In the genomic region with DNA sequence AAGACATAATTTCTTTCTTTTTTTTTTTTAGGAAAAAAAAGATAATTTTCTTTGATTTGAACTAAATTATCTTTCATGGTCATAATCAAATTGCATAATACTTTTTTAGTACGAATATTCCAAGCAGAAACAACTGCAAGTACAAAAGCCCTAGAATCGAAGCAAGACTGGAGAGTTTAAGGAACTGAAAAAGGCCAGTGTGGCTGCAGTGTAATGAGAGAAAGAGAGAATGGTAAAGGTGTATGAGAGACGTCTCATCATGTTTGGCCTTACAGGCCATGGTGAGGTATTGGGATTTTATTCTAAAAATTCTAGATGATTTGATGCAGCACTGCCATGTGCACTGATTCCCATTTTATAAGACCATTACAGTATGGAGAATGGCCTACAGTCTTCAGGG, we compare ENCODE assay signal across 22 cellular contexts.
DNase-seq lines count a peak whose midpoint lies in the region; ATAC-seq and TF ChIP-seq lines count a peak whose summit lies in the region.
"Had no signal": no experiment of that assay in that cellular context is flagged by ENCODE, and none has a peak within 500 bp of the region (broad histone marks: within the 10 kb centered on the region; RNA-seq: fewer than 3 reads in every experiment).

No MANE protein-coding gene starts in this region.

- H3K27me3 ChIP-seq in PC-9 (ENCODE audit: insufficient read depth, low read depth) (no peaks in the 10 kb centered on the region), sigmoid colon (no peaks in the 10 kb centered on the region)
- no peaks in the 10 kb centered on the region for H3K27me3 ChIP-seq in CD8-positive, alpha-beta T cell (ENCODE audit: insufficient read depth, low read length)
- H3K27me3 ChIP-seq: colonic mucosa, heart left ventricle had no signal

- H3F3A ChIP-seq in PC-9 (ENCODE audit: insufficient read depth, low read depth), result no peaks in the 10 kb centered on the region; the same call in 1 of the 2 replicates

- no peaks in the 10 kb centered on the region for H3K27me3 Mint-ChIP-seq in CD8-positive, alpha-beta T cell (ENCODE audit: low read depth)
- H3K27me3 Mint-ChIP-seq: activated naive CD8-positive, alpha-beta T cell treated with anti-CD3 and anti-CD28 coated beads, Interleukin-2, amount 50 U/mL, for 24 hours had no signal

- intact Hi-C loops in PC-9 (cut with micrococcal nuclease; ENCODE audit: unreplicated experiment), result no loop called here
- intact Hi-C loops in CD8-positive, alpha-beta T cell (cut with DNase I, micrococcal nuclease), result no loop called here
- intact Hi-C loops in sigmoid colon (cut with DNase I), result no loop called here

- H3K9me3 ChIP-seq in PC-9 (ENCODE audit: insufficient read depth, low read depth) (no peaks in the 10 kb centered on the region), sigmoid colon (no peaks in the 10 kb centered on the region)
- no peaks in the 10 kb centered on the region for H3K9me3 ChIP-seq in CD8-positive, alpha-beta T cell (ENCODE audit: low read length)
- H3K9me3 ChIP-seq: colonic mucosa, heart left ventricle, mucosa of descending colon, psoas muscle had no signal

- H3K4me1 Mint-ChIP-seq in CD8-positive, alpha-beta T cell (ENCODE audit: low read depth), result no peaks in the 10 kb centered on the region
- H3K4me1 Mint-ChIP-seq: activated CD4-positive, alpha-beta T cell treated with anti-CD3 and anti-CD28 coated beads, Interleukin-2, amount 10 ng/mL, durations not matched to agents 7 days and 5 days; activated naive CD8-positive, alpha-beta T cell treated with anti-CD3 and anti-CD28 coated beads, Interleukin-2, amount 50 U/mL, for 24 hours; brain; immature natural killer cell had no signal

- CTCF ChIA-PET in PC-9 (lab: Charles Lee), result no interaction called here
- CTCF ChIA-PET in CD8-positive, alpha-beta T cell (lab: Charles Lee), result no interaction called here

- no peaks in the 10 kb centered on the region for H3K36me3 Mint-ChIP-seq in CD8-positive, alpha-beta T cell
- H3K36me3 Mint-ChIP-seq: brain, immature natural killer cell had no signal

- H3K4me3 ChIP-seq in PC-9 (no peak overlapping the region), sigmoid colon (no peak overlapping the region)
- H3K4me3 ChIP-seq in CD8-positive, alpha-beta T cell (ENCODE audit: low read depth, low read length), result no peak overlapping the region
- H3K4me3 ChIP-seq: colonic mucosa, heart left ventricle, mucosa of descending colon, psoas muscle had no signal

- H2AFZ ChIP-seq in PC-9, result no peak overlapping the region

- no peak for TF ChIP-seq POLR2A in sigmoid colon (IDR thresholded peaks at IDR 0.05)

- no peaks in the 10 kb centered on the region for H4K20me1 ChIP-seq in PC-9 (ENCODE audit: insufficient read depth)

- no TSS peak for BruUV-seq in PC-9 (replicated peaks; lab: Mats Ljungman, UMichigan)

- H3K36me3 ChIP-seq in PC-9 (ENCODE audit: low read depth), result no peaks in the 10 kb centered on the region
- H3K36me3 ChIP-seq in CD8-positive, alpha-beta T cell (ENCODE audit: insufficient read depth, low read length), result no peaks in the 10 kb centered on the region
- no peaks in the 10 kb centered on the region for H3K36me3 ChIP-seq in sigmoid colon
- H3K36me3 ChIP-seq: colonic mucosa, heart left ventricle had no signal

- H3K27ac Mint-ChIP-seq in CD8-positive, alpha-beta T cell, result no peak overlapping the region
- H3K27ac Mint-ChIP-seq: activated CD4-positive, alpha-beta T cell treated with anti-CD3 and anti-CD28 coated beads, Interleukin-2, amount 10 ng/mL, durations not matched to agents 7 days and 5 days; activated naive CD8-positive, alpha-beta T cell treated with anti-CD3 and anti-CD28 coated beads, Interleukin-2, amount 50 U/mL, for 24 hours; brain; immature natural killer cell had no signal

- no peaks in the 10 kb centered on the region for H3K79me2 ChIP-seq in PC-9 (ENCODE audit: low read depth)

- no peak overlapping the region for H3K4me2 ChIP-seq in PC-9
- H3K4me2 ChIP-seq: KMS-11 had no signal

- no peak for TF ChIP-seq EP300 in sigmoid colon (IDR thresholded peaks at IDR 0.05)

- TF ChIP-seq CTCF in PC-9 (conservative IDR thresholded peaks at IDR 0.05), result no peak
- TF ChIP-seq CTCF in CD8-positive, alpha-beta T cell (IDR thresholded peaks at IDR 0.05), result no peak
- TF ChIP-seq CTCF in sigmoid colon (IDR thresholded peaks at IDR 0.05), result no peak

- no peaks in the 10 kb centered on the region for H3K9me2 ChIP-seq in PC-9 (ENCODE audit: insufficient read depth)

- POLR2A ChIA-PET in PC-9 (lab: Charles Lee; ENCODE audit: unreplicated experiment), result interaction anchor here (0.6 kb wide), 1 partner anchor 13 kb away, joined by 4 read pairs; no protein-coding TSS in a partner anchor
- POLR2A ChIA-PET in CD8-positive, alpha-beta T cell (lab: Charles Lee), result no interaction called here

- no peak for DNase-seq in PC-9
- no peak for DNase-seq in CD8-positive, alpha-beta T cell
- DNase-seq in sigmoid colon, result no peak
- no peak for DNase-seq in HUDEP-2 (lab: John Stamatoyannopoulos, UW; ENCODE audit: unreplicated experiment in 76 of 76)
- DNase-seq: activated CD4-positive, alpha-beta T cell treated with anti-CD3 and anti-CD28 coated beads, Interleukin-2, amount 10 ng/mL, durations not matched to agents 7 days and 5 days; activated effector memory CD4-positive, alpha-beta T cell treated with Interleukin-2 at 50 U/mL for 16 hours; activated naive CD8-positive, alpha-beta T cell treated with anti-CD3 and anti-CD28 coated beads, Interleukin-2, amount 50 U/mL, for 24 hours; colonic mucosa; heart left ventricle; immature natural killer cell; left ventricle myocardium superior; mucosa of descending colon; NCI-H1092; NCI-H2081; psoas muscle; stimulated activated CD4-positive, alpha-beta T cell treated with anti-CD3 and anti-CD28 coated beads, Interleukin-4, amount 100 ng/mL, for 4 hours had no signal

- H3K9me3 Mint-ChIP-seq in CD8-positive, alpha-beta T cell, result no peaks in the 10 kb centered on the region
- H3K9me3 Mint-ChIP-seq: activated CD4-positive, alpha-beta T cell treated with anti-CD3 and anti-CD28 coated beads, Interleukin-2, amount 10 ng/mL, durations not matched to agents 7 days and 5 days; activated naive CD8-positive, alpha-beta T cell treated with anti-CD3 and anti-CD28 coated beads, Interleukin-2, amount 50 U/mL, for 24 hours; immature natural killer cell had no signal

- H3K27ac ChIP-seq in PC-9 (no peak overlapping the region), sigmoid colon (no peak overlapping the region)
- H3K27ac ChIP-seq in CD8-positive, alpha-beta T cell (ENCODE audit: low read depth, low read length), result no peak overlapping the region
- H3K27ac ChIP-seq: colonic mucosa, heart left ventricle, KMS-11, psoas muscle had no signal

- no peak overlapping the region for H3K4me3 Mint-ChIP-seq in CD8-positive, alpha-beta T cell
- H3K4me3 Mint-ChIP-seq: activated CD4-positive, alpha-beta T cell treated with anti-CD3 and anti-CD28 coated beads, Interleukin-2, amount 10 ng/mL, durations not matched to agents 7 days and 5 days; activated naive CD8-positive, alpha-beta T cell treated with anti-CD3 and anti-CD28 coated beads, Interleukin-2, amount 50 U/mL, for 24 hours; brain; immature natural killer cell had no signal

- ATAC-seq in GM18499 (IDR thresholded peaks at IDR 0.05; ENCODE audit: insufficient read depth, unreplicated experiment) (peak; percentile 45), GM19395 (IDR thresholded peaks at IDR 0.05; ENCODE audit: unreplicated experiment) (peak; percentile 71), HG02763 (IDR thresholded peaks at IDR 0.05; ENCODE audit: unreplicated experiment) (peak; percentile 61), HG03469 (IDR thresholded peaks at IDR 0.05; ENCODE audit: unreplicated experiment) (peak; percentile 68)
- ATAC-seq in CD8-positive, alpha-beta T cell, result no peak
- ATAC-seq: activated naive CD8-positive, alpha-beta T cell treated with anti-CD3 and anti-CD28 coated beads, Interleukin-2, amount 50 U/mL, for 24 hours; heart left ventricle; left ventricle myocardium superior; mucosa of descending colon; psoas muscle had no signal

- WGBS in sigmoid colon, 2 donors, result 81 to 91% methylated on average over 3 of the region's 3 CpGs

- H3K4me1 ChIP-seq in PC-9 (replicated peaks; ENCODE audit: insufficient read depth), result no peaks in the 10 kb centered on the region
- H3K4me1 ChIP-seq in CD8-positive, alpha-beta T cell (ENCODE audit: insufficient read depth, low read length), result no peaks in the 10 kb centered on the region
- peaks cover 0 to 13% (median 5%) of the 10 kb centered on the region in 4 donors for H3K4me1 ChIP-seq in sigmoid colon
- H3K4me1 ChIP-seq: colonic mucosa, heart left ventricle, psoas muscle had no signal
